In the genomic region with DNA sequence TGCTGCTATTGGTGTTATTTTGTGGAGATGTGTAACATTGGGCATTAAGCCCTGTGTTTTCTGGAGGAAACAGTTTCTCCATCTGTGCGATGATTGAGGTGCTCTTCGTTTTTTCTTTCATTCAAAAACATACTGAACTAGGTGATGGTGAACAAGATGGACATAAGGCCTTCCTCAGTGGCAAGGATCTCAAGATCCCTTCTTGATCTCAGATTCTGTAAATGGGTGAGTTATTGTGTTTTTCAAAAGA, we compare ENCODE assay signal across 9 cellular contexts. TPM values are rescaled to one million over a fixed set of nuclear protein-coding genes. Genes with fewer than 3 reads are reported as not detected.
DNase-seq lines count a peak whose midpoint lies in the region; ATAC-seq and TF ChIP-seq lines count a peak whose summit lies in the region.
"Had no signal": no experiment of that assay in that cellular context is flagged by ENCODE, and none has a peak within 500 bp of the region (broad histone marks: within the 10 kb centered on the region; RNA-seq: fewer than 3 reads in every experiment).

No MANE protein-coding gene starts in this region.

- H3K4me2 ChIP-seq in OCI-LY3 (ENCODE audit: low read length): peak overlapping the region; percentile 81

- in situ Hi-C loops in gastrocnemius medialis (cut with MboI; ENCODE audit: low sequenced_read_pairs in 4 of 4): no loop called here

- peaks cover 34% of the 10 kb centered on the region for H3K4me1 Mint-ChIP-seq in endothelial cell (ENCODE audit: unreplicated experiment)

- no peak for TF ChIP-seq CTCF in OCI-LY3 (IDR thresholded peaks at IDR 0.05; ENCODE audit: low read depth, low read length)
- no peak for TF ChIP-seq CTCF in endothelial cell (IDR thresholded peaks at IDR 0.05; ENCODE audit: unreplicated experiment)
- no peak for TF ChIP-seq CTCF in gastrocnemius medialis (IDR thresholded peaks at IDR 0.05 in 4 of 5, conservative IDR thresholded peaks at IDR 0.05 in 1 of 5)

- ATAC-seq in gastrocnemius medialis (no peak), GM18868 (IDR thresholded peaks at IDR 0.05; ENCODE audit: unreplicated experiment) (no peak)

- H3K79me2 ChIP-seq in OCI-LY3 (ENCODE audit: low read length): no peaks in the 10 kb centered on the region

- peak overlapping the region; percentile 94 for H3K4me3 Mint-ChIP-seq in endothelial cell (ENCODE audit: unreplicated experiment)

- H2AFZ ChIP-seq in OCI-LY3 (ENCODE audit: low read depth, low read length): peak overlapping the region; percentile 94

- no peaks in the 10 kb centered on the region for H4K20me1 ChIP-seq in OCI-LY3 (ENCODE audit: insufficient read depth, low read length)

- H3K27me3 Mint-ChIP-seq in endothelial cell (ENCODE audit: unreplicated experiment): peaks cover 6% of the 10 kb centered on the region

- H3K27ac ChIP-seq in OCI-LY3 (ENCODE audit: low read length): no peak overlapping the region
- peak overlapping the region; percentile 58 to 72 (median 64) for H3K27ac ChIP-seq in gastrocnemius medialis
- H3K27ac ChIP-seq: ovary had no signal

- peak overlapping the region; percentile 64 for H3K9ac ChIP-seq in OCI-LY3 (ENCODE audit: low read length)

- H3K9me3 ChIP-seq in OCI-LY3 (ENCODE audit: insufficient read depth, low read length) (no peaks in the 10 kb centered on the region), gastrocnemius medialis (no peaks in the 10 kb centered on the region)
- H3K9me3 ChIP-seq: ovary had no signal

- peaks cover 12% of the 10 kb centered on the region for H3K27me3 ChIP-seq in OCI-LY3 (ENCODE audit: low read depth, low read length)
- peaks cover 0 to 3% (median 0%) of the 10 kb centered on the region in 3 donors for H3K27me3 ChIP-seq in gastrocnemius medialis
- H3K27me3 ChIP-seq: ovary had no signal

- H3K4me3 ChIP-seq in OCI-LY3 (ENCODE audit: low read length) (peak overlapping the region; percentile 81), gastrocnemius medialis (peak overlapping the region; percentile 44 to 74 (median 62))

- H3K4me1 ChIP-seq in OCI-LY3 (ENCODE audit: low read length) (peaks cover 11% of the 10 kb centered on the region), gastrocnemius medialis (peaks cover 9 to 10% of the 10 kb centered on the region in 2 donors)

- no peak for TF ChIP-seq POLR2A in gastrocnemius medialis (IDR thresholded peaks at IDR 0.05)

- DNase-seq in NCI-H1436 (lab: John Stamatoyannopoulos, UW) (peak; percentile 10), NCI-H1436 treated with DMSO at 0.1 percent for 48 hours (lab: John Stamatoyannopoulos, UW) (no peak), endothelial cell (ENCODE audit: low spot score) (no peak), gastrocnemius medialis (no peak), putamen (ENCODE audit: low spot score) (no peak), GF-D8 (lab: John Stamatoyannopoulos, UW) (no peak)

- H3K36me3 ChIP-seq in OCI-LY3 (replicated peaks; ENCODE audit: low read depth, low read length) (no peaks in the 10 kb centered on the region), gastrocnemius medialis (no peaks in the 10 kb centered on the region)
- H3K36me3 ChIP-seq: ovary had no signal

- intact Hi-C loops in gastrocnemius medialis (cut with DNase I; ENCODE audit: low total_unique reads): no loop called here

- no peaks in the 10 kb centered on the region for H3K36me3 Mint-ChIP-seq in endothelial cell (ENCODE audit: low read depth, unreplicated experiment)

- H3K9me3 Mint-ChIP-seq in endothelial cell (ENCODE audit: unreplicated experiment): peaks cover 3% of the 10 kb centered on the region

- peak overlapping the region; percentile 74 for H3K27ac Mint-ChIP-seq in endothelial cell (ENCODE audit: unreplicated experiment)

RNA-seq across cellular contexts. Expression of a gene that starts 0.8 kb away (rescaled TPM):
- 59.4 TPM for total RNA-seq in endothelial cell (ENCODE audit: unreplicated experiment)
- total RNA-seq in gastrocnemius medialis: 10 to 100 TPM in 1 of 4 donors, 1 to 10 TPM in 3; 2.3 to 10.5 (median 3.8) TPM
